Comparison of ENCODE assay signal across 1 cellular context in the genomic region with DNA sequence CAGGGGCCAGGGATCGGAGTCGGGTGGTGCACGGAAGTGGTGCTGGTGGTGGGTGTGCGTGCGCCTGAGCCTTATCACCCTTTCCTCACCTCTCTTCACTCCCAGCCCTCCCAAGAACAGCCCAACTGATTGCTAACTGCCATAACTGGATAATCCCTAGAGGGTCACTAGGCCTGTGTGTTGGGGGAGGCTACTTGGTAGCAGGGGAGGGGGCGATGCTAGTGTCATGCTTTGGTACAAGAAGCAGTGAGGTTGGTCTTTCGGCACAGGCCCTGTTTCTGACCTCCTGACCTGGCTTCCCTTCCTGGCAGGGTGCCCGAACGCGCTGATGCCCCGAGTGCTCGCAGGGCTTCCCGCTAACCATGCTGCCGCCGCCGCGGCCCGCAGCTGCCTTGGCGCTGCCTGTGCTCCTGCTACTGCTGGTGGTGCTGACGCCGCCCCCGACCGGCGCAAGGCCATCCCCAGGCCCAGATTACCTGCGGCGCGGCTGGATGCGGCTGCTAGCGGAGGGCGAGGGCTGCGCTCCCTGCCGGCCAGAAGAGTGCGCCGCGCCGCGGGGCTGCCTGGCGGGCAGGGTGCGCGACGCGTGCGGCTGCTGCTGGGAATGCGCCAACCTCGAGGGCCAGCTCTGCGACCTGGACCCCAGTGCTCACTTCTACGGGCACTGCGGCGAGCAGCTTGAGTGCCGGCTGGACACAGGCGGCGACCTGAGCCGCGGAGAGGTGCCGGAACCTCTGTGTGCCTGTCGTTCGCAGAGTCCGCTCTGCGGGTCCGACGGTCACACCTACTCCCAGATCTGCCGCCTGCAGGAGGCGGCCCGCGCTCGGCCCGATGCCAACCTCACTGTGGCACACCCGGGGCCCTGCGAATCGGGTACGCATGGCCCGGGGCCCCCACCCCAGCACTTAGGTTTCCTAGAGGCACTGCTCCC.
TF ChIP-seq lines count a peak whose summit lies in the region.

No MANE protein-coding gene starts in this region.

TF ChIP-seq in HepG2, 621 proteins besides CTCF, POLR2A, EP300 and RAD21 (continued from another document and continues in another):
- TF ChIP-seq HOMEZ (CRISPR knock-in tag; IDR thresholded peaks at IDR 0.05; ENCODE audit: low read depth) = peak; percentile 37; the same call in 1 of the 2 replicates
- TF ChIP-seq ZNF496 (CRISPR knock-in tag; IDR thresholded peaks at IDR 0.05; ENCODE audit: insufficient replicate concordance) = no peak
- TF ChIP-seq, protein P1, sequence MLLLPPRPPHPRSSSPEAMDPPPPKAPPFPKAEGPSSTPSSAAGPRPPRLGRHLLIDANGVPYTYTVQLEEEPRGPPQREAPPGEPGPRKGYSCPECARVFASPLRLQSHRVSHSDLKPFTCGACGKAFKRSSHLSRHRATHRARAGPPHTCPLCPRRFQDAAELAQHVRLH (CRISPR knock-in tag; IDR thresholded peaks at IDR 0.05; ENCODE audit: borderline replicate concordance, low read depth) = peak; percentile 73; the same call in 1 of the 2 replicates
- TF ChIP-seq ZBTB2 (CRISPR knock-in tag; IDR thresholded peaks at IDR 0.05; ENCODE audit: low read depth) = 0 out of 2 replicates have a peak, but pooled peaks have one; percentile 46
- TF ChIP-seq, protein P2, sequence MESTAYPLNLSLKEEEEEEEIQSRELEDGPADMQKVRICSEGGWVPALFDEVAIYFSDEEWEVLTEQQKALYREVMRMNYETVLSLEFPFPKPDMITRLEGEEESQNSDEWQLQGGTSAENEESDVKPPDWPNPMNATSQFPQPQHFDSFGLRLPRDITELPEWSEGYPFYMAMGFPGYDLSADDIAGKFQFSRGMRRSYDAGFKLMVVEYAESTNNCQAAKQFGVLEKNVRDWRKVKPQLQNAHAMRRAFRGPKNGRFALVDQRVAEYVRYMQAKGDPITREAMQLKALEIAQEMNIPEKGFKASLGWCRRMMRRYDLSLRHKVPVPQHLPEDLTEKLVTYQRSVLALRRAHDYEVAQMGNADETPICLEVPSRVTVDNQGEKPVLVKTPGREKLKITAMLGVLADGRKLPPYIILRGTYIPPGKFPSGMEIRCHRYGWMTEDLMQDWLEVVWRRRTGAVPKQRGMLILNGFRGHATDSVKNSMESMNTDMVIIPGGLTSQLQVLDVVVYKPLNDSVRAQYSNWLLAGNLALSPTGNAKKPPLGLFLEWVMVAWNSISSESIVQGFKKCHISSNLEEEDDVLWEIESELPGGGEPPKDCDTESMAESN (CRISPR knock-in tag; conservative IDR thresholded peaks at IDR 0.05) = peak; percentile 96
- TF ChIP-seq MYPOP (CRISPR knock-in tag; IDR thresholded peaks at IDR 0.05) = peak; percentile 96
- TF ChIP-seq, protein P3, sequence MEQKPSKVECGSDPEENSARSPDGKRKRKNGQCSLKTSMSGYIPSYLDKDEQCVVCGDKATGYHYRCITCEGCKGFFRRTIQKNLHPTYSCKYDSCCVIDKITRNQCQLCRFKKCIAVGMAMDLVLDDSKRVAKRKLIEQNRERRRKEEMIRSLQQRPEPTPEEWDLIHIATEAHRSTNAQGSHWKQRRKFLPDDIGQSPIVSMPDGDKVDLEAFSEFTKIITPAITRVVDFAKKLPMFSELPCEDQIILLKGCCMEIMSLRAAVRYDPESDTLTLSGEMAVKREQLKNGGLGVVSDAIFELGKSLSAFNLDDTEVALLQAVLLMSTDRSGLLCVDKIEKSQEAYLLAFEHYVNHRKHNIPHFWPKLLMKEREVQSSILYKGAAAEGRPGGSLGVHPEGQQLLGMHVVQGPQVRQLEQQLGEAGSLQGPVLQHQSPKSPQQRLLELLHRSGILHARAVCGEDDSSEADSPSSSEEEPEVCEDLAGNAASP (CRISPR knock-in tag; IDR thresholded peaks at IDR 0.05; ENCODE audit: borderline replicate concordance) = no peak
- no peak for TF ChIP-seq NAIF1 (CRISPR knock-in tag; IDR thresholded peaks at IDR 0.05; ENCODE audit: borderline replicate concordance)
- no peak for TF ChIP-seq SP140L (CRISPR knock-in tag; IDR thresholded peaks at IDR 0.05; ENCODE audit: borderline replicate concordance)
- TF ChIP-seq MIER2 (CRISPR knock-in tag; IDR thresholded peaks at IDR 0.05) = 0 out of 2 replicates have a peak, but pooled peaks have one; percentile 19
- TF ChIP-seq DNMT3B (CRISPR knock-in tag; conservative IDR thresholded peaks at IDR 0.05) = 0 out of 2 replicates have a peak, but pooled peaks have one; percentile 57
- peak; percentile 96 for TF ChIP-seq ZNF407 (CRISPR knock-in tag; IDR thresholded peaks at IDR 0.05; ENCODE audit: not compliant biosample characterization)
- TF ChIP-seq NKX3-1 (CRISPR knock-in tag; IDR thresholded peaks at IDR 0.05) = peak; percentile 95
- TF ChIP-seq SRSF9 (IDR thresholded peaks at IDR 0.05; ENCODE audit: borderline replicate concordance, insufficient read depth, low read depth, low read length, poor library complexity, severe bottlenecking) = no peak
- TF ChIP-seq ZNF296 (CRISPR knock-in tag; conservative IDR thresholded peaks at IDR 0.05) = peak; percentile 33; the same call in 1 of the 2 replicates
- TF ChIP-seq MAFK (conservative IDR thresholded peaks at IDR 0.05 in 1 of 2, IDR thresholded peaks at IDR 0.05 in 1 of 2; ENCODE audit: low read length in 2 of 2) = no peak
- TF ChIP-seq REXO4 (CRISPR knock-in tag; IDR thresholded peaks at IDR 0.05; ENCODE audit: borderline replicate concordance) = 0 out of 2 replicates have a peak, but pooled peaks have one; percentile 53
- TF ChIP-seq PHF5A (CRISPR knock-in tag; IDR thresholded peaks at IDR 0.05; ENCODE audit: low read depth, unreplicated experiment) = no peak
- peak; percentile 77 for TF ChIP-seq GZF1 (CRISPR knock-in tag; IDR thresholded peaks at IDR 0.05)
- peak; percentile 86 for TF ChIP-seq ZNF451 (CRISPR knock-in tag; IDR thresholded peaks at IDR 0.05)
- TF ChIP-seq SP1 (IDR thresholded peaks at IDR 0.05) = no peak
- peak; percentile 25; the same call in 1 of the 2 replicates for TF ChIP-seq SP1 (CRISPR knock-in tag; IDR thresholded peaks at IDR 0.05)
- peak; percentile 69; the same call in 1 of the 2 replicates for TF ChIP-seq ZNF709 (CRISPR knock-in tag; IDR thresholded peaks at IDR 0.05)
- TF ChIP-seq ZNF354B (CRISPR knock-in tag; IDR thresholded peaks at IDR 0.05) = no peak
- no peak for TF ChIP-seq ZNF24 (IDR thresholded peaks at IDR 0.05)
- TF ChIP-seq ZNF574 (CRISPR knock-in tag; IDR thresholded peaks at IDR 0.05) = peak; percentile 90
- TF ChIP-seq TRIM22 (IDR thresholded peaks at IDR 0.05) = no peak
- TF ChIP-seq RFX1 (IDR thresholded peaks at IDR 0.05) = no peak
- TF ChIP-seq ZNF615 (CRISPR knock-in tag; IDR thresholded peaks at IDR 0.05; ENCODE audit: borderline replicate concordance) = no peak
